1 cellular context compared by ENCODE assay signal in genomic region chr2:20493095-20493494, GRCh38.
TF ChIP-seq lines count a peak whose summit lies in the region.

No MANE protein-coding gene starts in this region.

TF ChIP-seq in K562, 482 proteins besides CTCF, POLR2A, EP300 and RAD21:
- TF ChIP-seq ZNF121 (CRISPR knock-in tag; conservative IDR thresholded peaks at IDR 0.05) (peak; percentile 60), ZKSCAN1 (IDR thresholded peaks at IDR 0.05; ENCODE audit: low read depth, low read length) (0 out of 2 replicates have a peak, but pooled peaks have one; percentile 35)
